18 cellular contexts compared by ENCODE assay signal in the genomic region with DNA sequence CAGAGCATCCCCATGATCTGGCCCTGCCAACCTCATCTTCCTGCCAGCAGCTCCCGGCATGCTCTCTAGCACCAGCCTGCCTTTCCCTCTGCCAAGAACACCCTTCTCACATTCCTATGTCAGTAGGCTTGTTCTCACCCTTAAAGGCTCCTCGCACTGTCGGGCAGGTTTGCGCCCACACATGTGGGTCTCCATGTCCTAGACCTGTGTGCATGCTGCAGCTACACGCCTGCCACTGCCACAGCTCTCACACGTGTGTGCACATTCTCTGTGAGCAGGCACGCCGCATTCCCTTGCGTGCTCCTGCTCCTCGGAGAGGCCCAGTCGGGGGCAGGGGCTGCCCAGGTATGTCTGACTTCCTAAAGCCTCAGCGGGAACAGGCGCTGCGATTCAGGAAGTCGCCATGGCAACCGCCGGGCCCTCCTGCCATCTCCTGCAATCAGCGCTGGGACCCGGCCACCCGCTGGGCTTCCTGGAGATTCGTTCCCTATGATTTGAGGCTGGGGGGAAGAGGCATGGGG. TPM values are rescaled to one million over a fixed set of nuclear protein-coding genes. Genes with fewer than 3 reads are reported as not detected.
DNase-seq lines count a peak whose midpoint lies in the region; ATAC-seq and TF ChIP-seq lines count a peak whose summit lies in the region.
"Had no signal": no experiment of that assay in that cellular context is flagged by ENCODE, and none has a peak within 500 bp of the region (broad histone marks: within the 10 kb centered on the region; RNA-seq: fewer than 3 reads in every experiment).

No MANE protein-coding gene starts in this region.

- no peak overlapping the region for H3K4me3 ChIP-seq in BE2C (ENCODE audit: low read depth, low read length)
- H3K4me3 ChIP-seq: GM12878 had no signal

- H3K27ac ChIP-seq in cingulate gyrus (ENCODE audit: low read depth, low read length), result peak overlapping the region; percentile 54

- H3K4me1 Mint-ChIP-seq in Calu3 (ENCODE audit: low read depth, unreplicated experiment), result peaks cover under 1% of the 10 kb centered on the region
- peaks cover 10 to 11% of the 10 kb centered on the region in 2 donors for H3K4me1 Mint-ChIP-seq in immature natural killer cell
- H3K4me1 Mint-ChIP-seq in natural killer cell treated with Interleukin-12 subunit alpha and Interleukin-12 subunit beta and Interleukin-15 and Interleukin-18, amount 100 ng/mL, for 72 hours (ENCODE audit: low read depth in 2 of 2), result peaks cover 1 to 2% of the 10 kb centered on the region in 2 donors

- H3K27me3 ChIP-seq in BE2C, result no peaks in the 10 kb centered on the region

- no peaks in the 10 kb centered on the region for H3K9me3 Mint-ChIP-seq in Calu3 (ENCODE audit: low read depth, unreplicated experiment)
- H3K9me3 Mint-ChIP-seq in immature natural killer cell, result no peaks in the 10 kb centered on the region
- H3K9me3 Mint-ChIP-seq in natural killer cell treated with Interleukin-12 subunit alpha and Interleukin-12 subunit beta and Interleukin-15 and Interleukin-18, amount 100 ng/mL, for 72 hours, result no peaks in the 10 kb centered on the region
- H3K9me3 Mint-ChIP-seq: activated naive CD4-positive, alpha-beta T cell treated with anti-CD3 and anti-CD28 coated beads, Interleukin-2, amount 10 ng/mL, durations not matched to agents 7 days and 5 days had no signal

- no peak overlapping the region for H3K4me3 Mint-ChIP-seq in Calu3 (ENCODE audit: low read depth, unreplicated experiment)
- H3K4me3 Mint-ChIP-seq in immature natural killer cell, result no peak overlapping the region
- no peak overlapping the region for H3K4me3 Mint-ChIP-seq in natural killer cell treated with Interleukin-12 subunit alpha and Interleukin-12 subunit beta and Interleukin-15 and Interleukin-18, amount 100 ng/mL, for 72 hours
- H3K4me3 Mint-ChIP-seq: activated CD8-positive, alpha-beta memory T cell treated with anti-CD3 and anti-CD28 coated beads, Interleukin-2, amount 10 ng/mL, durations not matched to agents 7 days and 5 days; activated naive CD4-positive, alpha-beta T cell treated with anti-CD3 and anti-CD28 coated beads, Interleukin-2, amount 10 ng/mL, durations not matched to agents 7 days and 5 days had no signal

- CTCF ChIA-PET in Calu3 (lab: Charles Lee), result no interaction called here

- peaks cover 23% of the 10 kb centered on the region for H3K27me3 Mint-ChIP-seq in Calu3 (ENCODE audit: unreplicated experiment)
- peaks cover 0 to 3% (median 2%) of the 10 kb centered on the region in 3 donors for H3K27me3 Mint-ChIP-seq in immature natural killer cell (ENCODE audit: low read depth in 3 of 3)
- H3K27me3 Mint-ChIP-seq in natural killer cell treated with Interleukin-12 subunit alpha and Interleukin-12 subunit beta and Interleukin-15 and Interleukin-18, amount 100 ng/mL, for 72 hours, result peaks cover 3 to 10% of the 10 kb centered on the region in 2 donors

- TF ChIP-seq CTCF in BE2C (IDR thresholded peaks at IDR 0.05; ENCODE audit: low read depth, low read length) (no peak), Calu3 (IDR thresholded peaks at IDR 0.05; ENCODE audit: unreplicated experiment) (no peak)

- no peak for ATAC-seq in HG02973 (IDR thresholded peaks at IDR 0.05; ENCODE audit: unreplicated experiment)
- ATAC-seq in natural killer cell treated with Interleukin-12 subunit alpha and Interleukin-12 subunit beta and Interleukin-15 and Interleukin-18, amount 100 ng/mL, for 72 hours, result no peak
- ATAC-seq: activated CD8-positive, alpha-beta memory T cell treated with anti-CD3 and anti-CD28 coated beads, Interleukin-2, amount 10 ng/mL, durations not matched to agents 7 days and 5 days; esophagus mucosa; GM12878; stimulated activated naive CD8-positive, alpha-beta T cell treated with anti-CD3 and anti-CD28 coated beads, Interleukin-15, Interleukin-2, amounts not matched to agents 100 U/mL and 50 U/mL, for 24 hours had no signal

- H3K27ac Mint-ChIP-seq in Calu3 (ENCODE audit: unreplicated experiment), result no peak overlapping the region
- peak overlapping the region in 1 of 6 donors; percentile 56 for H3K27ac Mint-ChIP-seq in immature natural killer cell
- H3K27ac Mint-ChIP-seq in natural killer cell treated with Interleukin-12 subunit alpha and Interleukin-12 subunit beta and Interleukin-15 and Interleukin-18, amount 100 ng/mL, for 72 hours, result no peak overlapping the region
- H3K27ac Mint-ChIP-seq: activated CD8-positive, alpha-beta memory T cell treated with anti-CD3 and anti-CD28 coated beads, Interleukin-2, amount 10 ng/mL, durations not matched to agents 7 days and 5 days; activated naive CD4-positive, alpha-beta T cell treated with anti-CD3 and anti-CD28 coated beads, Interleukin-2, amount 10 ng/mL, durations not matched to agents 7 days and 5 days had no signal

- no TSS peak for BruUV-seq in Calu3 (replicated peaks; lab: Mats Ljungman, UMichigan)

- H3K36me3 Mint-ChIP-seq in Calu3 (ENCODE audit: insufficient read depth, unreplicated experiment), result no peaks in the 10 kb centered on the region
- no peaks in the 10 kb centered on the region for H3K36me3 Mint-ChIP-seq in immature natural killer cell
- no peaks in the 10 kb centered on the region for H3K36me3 Mint-ChIP-seq in natural killer cell treated with Interleukin-12 subunit alpha and Interleukin-12 subunit beta and Interleukin-15 and Interleukin-18, amount 100 ng/mL, for 72 hours
- H3K36me3 Mint-ChIP-seq: activated CD8-positive, alpha-beta memory T cell treated with anti-CD3 and anti-CD28 coated beads, Interleukin-2, amount 10 ng/mL, durations not matched to agents 7 days and 5 days; activated naive CD4-positive, alpha-beta T cell treated with anti-CD3 and anti-CD28 coated beads, Interleukin-2, amount 10 ng/mL, durations not matched to agents 7 days and 5 days had no signal

- intact Hi-C loops in Calu3 (cut with micrococcal nuclease; ENCODE audit: unreplicated experiment), result no loop called here

- peaks cover 6% of the 10 kb centered on the region; the same call in 1 of the 2 replicates for H3K4me1 ChIP-seq in BE2C

- no peaks in the 10 kb centered on the region for H3K36me3 ChIP-seq in BE2C

- H3K9me3 ChIP-seq in BE2C, result no peaks in the 10 kb centered on the region

- DNase-seq in BE2C (peak; percentile 54), NCI-H146 treated with DMSO at 0.1 percent for 48 hours (lab: John Stamatoyannopoulos, UW; ENCODE audit: unreplicated experiment) (peak; percentile 50), kidney tubule cell (ENCODE audit: low spot score) (peak; percentile 32), Calu3 (no peak), immature natural killer cell (no peak)
- no peak for DNase-seq in natural killer cell treated with Interleukin-12 subunit alpha and Interleukin-12 subunit beta and Interleukin-15 and Interleukin-18, amount 100 ng/mL, for 72 hours (ENCODE audit: low spot score)
- DNase-seq: activated CD8-positive, alpha-beta memory T cell treated with anti-CD3 and anti-CD28 coated beads, Interleukin-2, amount 10 ng/mL, durations not matched to agents 7 days and 5 days; activated naive CD4-positive, alpha-beta T cell treated with anti-CD3 and anti-CD28 coated beads, Interleukin-2, amount 10 ng/mL, durations not matched to agents 7 days and 5 days; DND-41; GOT3; NK-92 treated with Interleukin-12 subunit alpha and Interleukin-12 subunit beta, amount 100 ng/mL, for 24 hours; stimulated activated CD4-positive, alpha-beta T cell treated with anti-CD3 and anti-CD28 coated beads, Interleukin-4, amount 100 ng/mL, for 4 hours; stimulated activated naive CD8-positive, alpha-beta T cell treated with anti-CD3 and anti-CD28 coated beads, Interleukin-15, Interleukin-2, amounts not matched to agents 100 U/mL and 50 U/mL, for 24 hours had no signal

RNA-seq across cellular contexts. Expression of gene NDUFA8, which starts 28.1 kb away (rescaled TPM):
- 171 TPM for polyA plus RNA-seq in BE2C (2012; ENCODE audit: insufficient read depth, insufficient read length, low read depth)
- total RNA-seq in Calu3 (2022), result 33.5 and 38.8 TPM in 2 replicates
- 10 to 100 TPM; 67.9 to 89.2 (median 79.3) TPM for polyA plus RNA-seq in immature natural killer cell
- total RNA-seq in natural killer cell treated with Interleukin-12 subunit alpha and Interleukin-12 subunit beta and Interleukin-15 and Interleukin-18, amount 100 ng/mL, for 72 hours, result 10 to 100 TPM; 36.5 to 45.6 TPM

RNA-seq across cellular contexts. Expression of gene MORN5, which starts 28.2 kb away (rescaled TPM):
- polyA plus RNA-seq in BE2C (2012; ENCODE audit: insufficient read depth, insufficient read length, low read depth), result not detected
- not detected in 2 replicates for total RNA-seq in Calu3 (2022)
- polyA plus RNA-seq in immature natural killer cell, result not detected
- total RNA-seq in natural killer cell treated with Interleukin-12 subunit alpha and Interleukin-12 subunit beta and Interleukin-15 and Interleukin-18, amount 100 ng/mL, for 72 hours, result not detected
- total RNA-seq: activated CD8-positive, alpha-beta memory T cell treated with anti-CD3 and anti-CD28 coated beads, Interleukin-2, amount 10 ng/mL, durations not matched to agents 7 days and 5 days; esophagus mucosa; GM12878; M059J had no signal
- polyA plus RNA-seq: GM12878 had no signal

RNA-seq across cellular contexts. Expression of gene TTLL11, which starts 38.4 kb away (rescaled TPM):
- polyA plus RNA-seq in BE2C (2012; ENCODE audit: insufficient read depth, insufficient read length, low read depth), result 12.3 TPM
- total RNA-seq in Calu3 (2022), result 10.4 and 10.5 TPM in 2 replicates
- polyA plus RNA-seq in immature natural killer cell, result 1 to 10 TPM; 3.1 to 8.3 (median 5.6) TPM
- total RNA-seq in natural killer cell treated with Interleukin-12 subunit alpha and Interleukin-12 subunit beta and Interleukin-15 and Interleukin-18, amount 100 ng/mL, for 72 hours, result 1 to 10 TPM; 6.2 to 7.7 TPM

Comparison
In these comparisons a context has a peak if more than half of its experiments do, and no peak if none do; other contexts are left out.
1. DNase-seq: peak in BE2C (single experiment), NCI-H146 treated with DMSO at 0.1 percent for 48 hours (single experiment) and kidney tubule cell (single experiment); none in Calu3 (single experiment), immature natural killer cell (0 of 3) and natural killer cell treated with Interleukin-12 subunit alpha and Interleukin-12 subunit beta and Interleukin-15 and Interleukin-18, amount 100 ng/mL, for 72 hours (single experiment).